In the genomic region with DNA sequence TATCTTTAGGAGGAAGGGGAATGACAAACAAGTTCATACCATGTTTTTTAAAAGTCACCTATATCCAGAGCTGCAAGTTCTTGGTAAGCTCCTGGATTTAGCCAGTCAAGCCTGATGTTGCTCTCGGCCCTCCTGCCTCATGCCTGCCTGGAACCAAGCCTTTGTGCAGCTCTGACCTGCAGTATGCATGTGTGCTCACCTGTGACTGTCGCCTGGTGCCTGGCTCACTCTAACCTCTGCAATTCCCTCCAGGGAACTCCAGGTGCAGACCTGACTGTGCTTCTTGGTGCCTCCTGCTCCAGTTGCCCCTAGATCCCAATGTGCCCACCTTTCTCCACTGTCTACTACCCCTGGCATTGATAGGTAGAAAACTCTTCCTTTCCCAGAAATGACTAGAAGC, we compare ENCODE assay signal across 14 cellular contexts.
DNase-seq lines count a peak whose midpoint lies in the region; ATAC-seq and TF ChIP-seq lines count a peak whose summit lies in the region.
"Had no signal": no experiment of that assay in that cellular context is flagged by ENCODE, and none has a peak within 500 bp of the region (broad histone marks: within the 10 kb centered on the region; RNA-seq: fewer than 3 reads in every experiment).

No MANE protein-coding gene starts in this region.

- no peak overlapping the region for H3K18ac ChIP-seq in mesendoderm (ENCODE audit: low read length)

- H3K36me3 ChIP-seq in GM23338 (ENCODE audit: insufficient read depth) (no peaks in the 10 kb centered on the region), endodermal cell (ENCODE audit: control insufficient read depth, insufficient read depth, low read length) (no peaks in the 10 kb centered on the region), parathyroid adenoma (ENCODE audit: control insufficient read depth, insufficient read depth, low read length) (no peaks in the 10 kb centered on the region), mesendoderm (ENCODE audit: control insufficient read depth, insufficient read depth, low read length) (no peaks in the 10 kb centered on the region)
- H3K36me3 ChIP-seq in effector memory CD4-positive, alpha-beta T cell (ENCODE audit: control insufficient read depth, insufficient read depth, low read length), result no peaks in the 10 kb centered on the region
- H3K36me3 ChIP-seq: BE2C had no signal

- H4K20me1 ChIP-seq in GM23338 (replicated peaks; ENCODE audit: insufficient read depth), result no peaks in the 10 kb centered on the region; the same call in 1 of the 2 replicates

- no peak overlapping the region for H2BK120ac ChIP-seq in mesendoderm (ENCODE audit: low read depth, low read length)

- ATAC-seq in GM23338 (peak; percentile 74), GM19455 (IDR thresholded peaks at IDR 0.05; ENCODE audit: unreplicated experiment) (no peak)
- ATAC-seq: A549 had no signal

- H2AFZ ChIP-seq in GM23338 (peak overlapping the region; percentile 66), parathyroid adenoma (peak overlapping the region; percentile 5)

- no peak overlapping the region for H3K27ac Mint-ChIP-seq in GM23338
- H3K27ac Mint-ChIP-seq in endodermal cell, result no peak overlapping the region
- H3K27ac Mint-ChIP-seq: CD4-positive, alpha-beta memory T cell; HFFc6; IgD-negative memory B cell had no signal

- no peak overlapping the region for H3K4ac ChIP-seq in mesendoderm (ENCODE audit: low read depth, low read length)

- no peak overlapping the region for H4K8ac ChIP-seq in mesendoderm (ENCODE audit: low read depth, low read length)

- no peaks in the 10 kb centered on the region for H3K4me1 ChIP-seq in GM23338 (ENCODE audit: insufficient read depth)
- H3K4me1 ChIP-seq in endodermal cell (ENCODE audit: control insufficient read depth, insufficient read depth, low read length), result no peaks in the 10 kb centered on the region
- H3K4me1 ChIP-seq in parathyroid adenoma, result peaks cover 16% of the 10 kb centered on the region
- no peaks in the 10 kb centered on the region for H3K4me1 ChIP-seq in mesendoderm (ENCODE audit: control insufficient read depth, low read depth, low read length)
- H3K4me1 ChIP-seq in effector memory CD4-positive, alpha-beta T cell (ENCODE audit: control insufficient read depth, insufficient read depth, low read length, poor library complexity, severe bottlenecking), result no peaks in the 10 kb centered on the region
- H3K4me1 ChIP-seq: A549, BE2C had no signal

- no peak overlapping the region for H3K23ac ChIP-seq in mesendoderm (ENCODE audit: low read length)

- no peak overlapping the region for H3K4me3 Mint-ChIP-seq in GM23338
- no peak overlapping the region for H3K4me3 Mint-ChIP-seq in endodermal cell
- H3K4me3 Mint-ChIP-seq: CD4-positive, alpha-beta memory T cell; HFFc6; IgD-negative memory B cell had no signal

- no peak overlapping the region for H2BK5ac ChIP-seq in mesendoderm (ENCODE audit: low read length)

- H3K9ac ChIP-seq in endodermal cell (ENCODE audit: extremely low read depth, low read length, poor library complexity, severe bottlenecking) (no peak overlapping the region), parathyroid adenoma (no peak overlapping the region), mesendoderm (ENCODE audit: low read length) (no peak overlapping the region)

- H3K56ac ChIP-seq in mesendoderm (ENCODE audit: low read length), result no peak overlapping the region

- H3K27me3 ChIP-seq in GM23338 (ENCODE audit: insufficient read depth), result no peaks in the 10 kb centered on the region
- H3K27me3 ChIP-seq in endodermal cell (ENCODE audit: control insufficient read depth, insufficient read depth, low read length, poor library complexity, severe bottlenecking), result no peaks in the 10 kb centered on the region
- H3K27me3 ChIP-seq in parathyroid adenoma (ENCODE audit: control insufficient read depth, insufficient read depth, low read length), result no peaks in the 10 kb centered on the region
- no peaks in the 10 kb centered on the region for H3K27me3 ChIP-seq in mesendoderm (ENCODE audit: insufficient read depth, low read length, poor library complexity)
- H3K27me3 ChIP-seq in effector memory CD4-positive, alpha-beta T cell (replicated peaks; ENCODE audit: control insufficient read depth, insufficient read depth, low read length, poor library complexity, severe bottlenecking), result no peaks in the 10 kb centered on the region
- H3K27me3 ChIP-seq: BE2C had no signal

- no peaks in the 10 kb centered on the region for H3F3A ChIP-seq in GM23338 (replicated peaks; ENCODE audit: low read depth)

- no peak overlapping the region for H3K4me3 ChIP-seq in GM23338
- no peak overlapping the region for H3K4me3 ChIP-seq in endodermal cell (ENCODE audit: low read length)
- H3K4me3 ChIP-seq in parathyroid adenoma (ENCODE audit: low read depth, low read length), result no peak overlapping the region
- H3K4me3 ChIP-seq in mesendoderm (ENCODE audit: low read length), result no peak overlapping the region
- H3K4me3 ChIP-seq in effector memory CD4-positive, alpha-beta T cell (ENCODE audit: insufficient read depth, low read depth, low read length, poor library complexity, severe bottlenecking), result no peak overlapping the region
- H3K4me3 ChIP-seq: A549 had no signal

- no peak for TF ChIP-seq CTCF in GM23338 (conservative IDR thresholded peaks at IDR 0.05; ENCODE audit: low read depth in 2 of 2)
- no peak for TF ChIP-seq CTCF in endodermal cell (conservative IDR thresholded peaks at IDR 0.05)
- no peak for TF ChIP-seq CTCF in parathyroid adenoma (IDR thresholded peaks at IDR 0.05)

- no peak overlapping the region for H3K4me2 ChIP-seq in GM23338
- H3K4me2 ChIP-seq in parathyroid adenoma (ENCODE audit: low read length), result no peak overlapping the region
- H3K4me2 ChIP-seq in mesendoderm (ENCODE audit: low read length), result no peak overlapping the region
- H3K4me2 ChIP-seq: A549 had no signal

- H4K5ac ChIP-seq in mesendoderm (ENCODE audit: low read length), result no peak overlapping the region

- no peaks in the 10 kb centered on the region for H3K9me3 Mint-ChIP-seq in GM23338
- H3K9me3 Mint-ChIP-seq in endodermal cell, result no peaks in the 10 kb centered on the region
- H3K9me3 Mint-ChIP-seq: CD4-positive, alpha-beta memory T cell; IgD-negative memory B cell had no signal

- no peak overlapping the region for H2AK5ac ChIP-seq in mesendoderm (ENCODE audit: low read length)

- 75 to 81% methylated on average over 2 of the region's 2 CpGs for WGBS in endodermal cell (ENCODE audit: insufficient coverage in 1 of 2, insufficient read length in 1 of 2), 2 experiments
- WGBS in mesendoderm (ENCODE audit: extremely low coverage, insufficient coverage, low lambda C conversion rate), result no CpG with 5 or more reads among the region's 2 CpGs

- no peaks in the 10 kb centered on the region for H3K27me3 Mint-ChIP-seq in GM23338 (ENCODE audit: insufficient read depth, low read depth, poor library complexity)
- no peaks in the 10 kb centered on the region for H3K27me3 Mint-ChIP-seq in endodermal cell (ENCODE audit: insufficient read depth)
- H3K27me3 Mint-ChIP-seq: CD4-positive, alpha-beta memory T cell had no signal

- H3K9me2 ChIP-seq in GM23338 (ENCODE audit: insufficient read depth), result no peaks in the 10 kb centered on the region; the same call in 1 of the 2 replicates

- H3K4me1 Mint-ChIP-seq in GM23338, result peaks cover 4% of the 10 kb centered on the region; the same call in 2 of the 3 replicates
- H3K4me1 Mint-ChIP-seq in endodermal cell, result no peaks in the 10 kb centered on the region
- H3K4me1 Mint-ChIP-seq: CD4-positive, alpha-beta memory T cell had no signal

- DNase-seq in GM23338 (ENCODE audit: low spot score) (no peak), NCI-H69 (lab: John Stamatoyannopoulos, UW) (peak; percentile 89), endodermal cell (peak; percentile 56), mesendoderm (no peak)
- no peak for DNase-seq in effector memory CD4-positive, alpha-beta T cell
- DNase-seq: BE2C; CD4-positive, alpha-beta memory T cell; HCEC 1CT; HFFc6 had no signal

- H3K9me3 ChIP-seq in endodermal cell (ENCODE audit: control insufficient read depth, low read length) (no peaks in the 10 kb centered on the region), parathyroid adenoma (ENCODE audit: control insufficient read depth, low read length) (no peaks in the 10 kb centered on the region)
- H3K9me3 ChIP-seq in effector memory CD4-positive, alpha-beta T cell (ENCODE audit: control insufficient read depth, low read length), result no peaks in the 10 kb centered on the region
- H3K9me3 ChIP-seq: A549, BE2C had no signal

- no peaks in the 10 kb centered on the region for H3K36me3 Mint-ChIP-seq in GM23338 (ENCODE audit: low read depth)
- no peaks in the 10 kb centered on the region for H3K36me3 Mint-ChIP-seq in endodermal cell (ENCODE audit: low read depth)
- H3K36me3 Mint-ChIP-seq: CD4-positive, alpha-beta memory T cell; IgD-negative memory B cell had no signal

- no peaks in the 10 kb centered on the region for H3K79me1 ChIP-seq in mesendoderm (ENCODE audit: low read length)

- H3K79me2 ChIP-seq in GM23338 (replicated peaks; ENCODE audit: insufficient read depth), result no peaks in the 10 kb centered on the region
- no peaks in the 10 kb centered on the region for H3K79me2 ChIP-seq in parathyroid adenoma
- no peaks in the 10 kb centered on the region for H3K79me2 ChIP-seq in mesendoderm (ENCODE audit: control insufficient read depth, insufficient read depth, low read length)

- H2BK15ac ChIP-seq in mesendoderm (replicated peaks; ENCODE audit: low read depth), result no peak overlapping the region

- H3K27ac ChIP-seq in GM23338 (ENCODE audit: low read depth) (no peak overlapping the region), endodermal cell (ENCODE audit: low read depth, low read length) (no peak overlapping the region), parathyroid adenoma (no peak overlapping the region), mesendoderm (ENCODE audit: low read depth, low read length) (no peak overlapping the region)
- no peak overlapping the region for H3K27ac ChIP-seq in effector memory CD4-positive, alpha-beta T cell (ENCODE audit: insufficient read depth, low read length, poor library complexity, severe bottlenecking)
- H3K27ac ChIP-seq: A549, C4-2B had no signal

TF ChIP-seq in GM23338, 12 proteins besides CTCF, POLR2A, EP300 and RAD21:
- TF ChIP-seq CREB1 (CRISPR knock-in tag; IDR thresholded peaks at IDR 0.05; ENCODE audit: low read depth), result no peak
TF ChIP-seq in GM23338: peak in this region for 0.

Comparison
In these comparisons a context has a peak if more than half of its experiments do, and no peak if none do; other contexts are left out.
1. DNase-seq: peak in NCI-H69 (single experiment) and endodermal cell (single experiment); none in GM23338 (single experiment), mesendoderm (single experiment) and effector memory CD4-positive, alpha-beta T cell (0 of 3).